34 cellular contexts compared by ENCODE assay signal in genomic region chr2:48176876-48177275, GRCh38.
"Had no signal": no experiment of that assay in that cellular context is flagged by ENCODE, and none has a peak within 500 bp of the region (broad histone marks: within the 10 kb centered on the region; RNA-seq: fewer than 3 reads in every experiment).

No MANE protein-coding gene starts in this region.

- H3K9me3 ChIP-seq: MG63 had no signal

- H3K4me2 ChIP-seq: KMS-11 had no signal

- DNase-seq: Karpas-422, Kasumi-1, MG63, MM.1S, MV-4-11, NCI-H1048, NCI-H1092, NCI-H1092 treated with DMSO at 0.1 percent for 48 hours, NCI-H1105, NCI-H1105 treated with DMSO at 0.1 percent for 48 hours, NCI-H1417, NCI-H1417 treated with DMSO at 0.1 percent for 48 hours, NCI-H1436, NCI-H1436 treated with DMSO at 0.1 percent for 48 hours, NCI-H146, NCI-H1694, NCI-H1694 treated with DMSO at 0.1 percent for 48 hours, NCI-H187, NCI-H187 treated with DMSO at 0.1 percent for 48 hours, NCI-H1930, NCI-H2029, NCI-H2029 treated with DMSO at 0.1 percent for 48 hours, NCI-H2081, NCI-H2081 treated with DMSO at 0.1 percent for 48 hours, NCI-H2107, NCI-H2171, NCI-H2171 treated with DMSO at 0.1 percent for 48 hours, NCI-H2227 treated with DMSO at 0.1 percent for 48 hours, NCI-H226, NCI-H345, NCI-H446, NCI-H446 treated with DMSO at 0.1 percent for 48 hours, NCI-H510A had no signal

- H3K9ac ChIP-seq: KMS-11 had no signal

- H3K27ac ChIP-seq: KMS-11 had no signal

- H3K27me3 ChIP-seq: MG63 had no signal

- H3K4me3 ChIP-seq: MG63 had no signal

- H3K36me3 ChIP-seq: MG63 had no signal
